In the genomic region with DNA sequence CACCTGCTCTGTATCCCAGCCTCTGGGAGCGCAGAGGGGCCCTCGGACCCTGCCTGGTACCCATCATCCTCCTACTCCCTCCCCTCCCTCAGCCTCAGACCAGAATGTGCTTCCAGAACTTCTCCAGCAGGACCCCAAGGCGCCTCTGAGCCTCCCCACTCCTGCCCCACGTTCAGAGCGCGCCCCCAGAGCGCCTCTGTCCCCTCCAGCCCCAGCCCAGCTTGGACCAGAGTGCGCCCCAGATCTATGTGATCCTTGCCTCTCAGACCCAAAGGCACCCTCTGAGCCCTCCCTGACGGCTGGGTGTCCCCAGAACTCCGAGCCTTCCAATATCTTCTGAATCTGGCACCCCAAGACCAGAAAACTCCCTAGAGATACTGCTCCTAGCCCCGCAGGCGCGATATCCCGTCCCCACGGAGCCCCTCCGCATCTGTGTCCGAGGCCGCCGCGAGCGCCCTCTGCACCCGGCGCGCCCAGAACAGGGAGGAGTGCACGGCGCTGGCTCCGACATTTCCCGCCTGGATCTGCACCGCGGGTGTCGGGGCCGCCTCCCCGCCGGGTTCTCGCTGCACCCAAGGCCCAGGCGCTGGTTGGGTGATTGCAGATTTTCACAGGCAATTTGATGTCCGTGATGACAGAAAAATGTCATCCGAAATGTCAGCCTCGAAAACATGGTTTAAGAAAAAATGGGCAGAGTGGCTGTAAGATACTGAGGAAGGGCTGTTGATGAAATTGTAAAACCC, we compare ENCODE assay signal across 20 cellular contexts. TPM values are rescaled to one million over a fixed set of nuclear protein-coding genes. Genes with fewer than 3 reads are reported as not detected.
A peak's percentile ranks its signal among the peaks of the same experiment; 100 is the strongest.
DNase-seq lines count a peak whose midpoint lies in the region; ATAC-seq and TF ChIP-seq lines count a peak whose summit lies in the region.
"Had no signal": no experiment of that assay in that cellular context is flagged by ENCODE, and none has a peak within 500 bp of the region (broad histone marks: within the 10 kb centered on the region; RNA-seq: fewer than 3 reads in every experiment).

No MANE protein-coding gene starts in this region.

- no peak for TF ChIP-seq EP300 in SK-N-SH (IDR thresholded peaks at IDR 0.05; ENCODE audit: borderline replicate concordance in 1 of 2, low read depth in 1 of 2, low read length in 1 of 2)

- H3K36me3 ChIP-seq in kidney epithelial cell (ENCODE audit: control insufficient read depth, insufficient read depth, low read length) (no peaks in the 10 kb centered on the region), SK-N-SH (replicated peaks in 1 of 2; ENCODE audit: control insufficient read depth in 1 of 2, insufficient read depth in 2 of 2, low read length in 1 of 2) (no peaks in the 10 kb centered on the region)
- H3K36me3 ChIP-seq: BE2C, ovary, Peyer's patch had no signal

- peaks cover 0 to 9% of the 10 kb centered on the region in 2 experiments; a peak in 1 of 4 replicates for H3K4me1 ChIP-seq in SK-N-SH (ENCODE audit: control insufficient read depth in 1 of 2, insufficient read depth in 2 of 2, low read depth in 1 of 2, low read length in 1 of 2)
- H3K4me1 ChIP-seq: BE2C had no signal

- POLR2A ChIA-PET in SK-N-SH (lab: Yijun Ruan, JAX): no interaction called here

- H3K9ac ChIP-seq in SK-N-SH: no peak overlapping the region

- WGBS in SK-N-SH (ENCODE audit: low lambda C conversion rate): 85% methylated on average over 38 of the region's 39 CpGs

- TF ChIP-seq CTCF in kidney epithelial cell (IDR thresholded peaks at IDR 0.05; ENCODE audit: insufficient read depth, low read length, poor library complexity, severe bottlenecking) (peak; percentile 1), retinal pigment epithelial cell (conservative IDR thresholded peaks at IDR 0.05; ENCODE audit: low read depth, low read length) (peak; percentile 4), SK-N-SH (IDR thresholded peaks at IDR 0.05) (no peak)

- H3K4me2 ChIP-seq in SK-N-SH: no peak overlapping the region

- H3K27me3 ChIP-seq in kidney epithelial cell (ENCODE audit: control insufficient read depth, insufficient read depth, low read length): peaks cover 16% of the 10 kb centered on the region
- no peaks in the 10 kb centered on the region for H3K27me3 ChIP-seq in SK-N-SH (ENCODE audit: insufficient read depth)
- H3K27me3 ChIP-seq: ovary had no signal

- no peaks in the 10 kb centered on the region for H3K79me2 ChIP-seq in SK-N-SH (ENCODE audit: insufficient read depth)

- no peaks in the 10 kb centered on the region for H4K20me1 ChIP-seq in SK-N-SH (ENCODE audit: insufficient read depth)

- H3K9me2 ChIP-seq in SK-N-SH: no peaks in the 10 kb centered on the region

- CTCF ChIA-PET in SK-N-SH (lab: Yijun Ruan, JAX): no interaction called here

- no peaks in the 10 kb centered on the region for H3K9me3 ChIP-seq in SK-N-SH
- H3K9me3 ChIP-seq: BE2C, ovary, Peyer's patch had no signal

- no peaks in the 10 kb centered on the region for H3F3A ChIP-seq in SK-N-SH (replicated peaks; ENCODE audit: insufficient read depth)

- ATAC-seq in HG02973 (IDR thresholded peaks at IDR 0.05; ENCODE audit: unreplicated experiment): no peak
- ATAC-seq: activated CD4-positive, alpha-beta T cell treated with anti-CD3 and anti-CD28 coated beads for 36 hours had no signal

- no peak overlapping the region for H2AFZ ChIP-seq in SK-N-SH (ENCODE audit: low read depth)

- TF ChIP-seq RAD21 in SK-N-SH (IDR thresholded peaks at IDR 0.05; ENCODE audit: low read length): no peak

- peak overlapping the region; percentile 16 for H3K4me3 ChIP-seq in kidney epithelial cell (ENCODE audit: low read depth, low read length)
- H3K4me3 ChIP-seq in retinal pigment epithelial cell (ENCODE audit: low read length): peak overlapping the region; percentile 27
- H3K4me3 ChIP-seq in SK-N-SH (ENCODE audit: low read depth in 2 of 2, low read length in 1 of 2): no peak overlapping the region
- H3K4me3 ChIP-seq: ovary had no signal

- no peak overlapping the region for H3K27ac ChIP-seq in SK-N-SH (ENCODE audit: low read depth in 2 of 2, low read length in 1 of 2)
- H3K27ac ChIP-seq: ovary, Peyer's patch had no signal

- DNase-seq in GM03348 (ENCODE audit: low spot score) (peak; percentile 34), ecto neural progenitor cell (ENCODE audit: low spot score) (peak; percentile 63), kidney epithelial cell (ENCODE audit: low read depth) (no peak), retinal pigment epithelial cell (ENCODE audit: low read depth) (no peak), KG1 (lab: John Stamatoyannopoulos, UW) (no peak), NCI-H526 (lab: John Stamatoyannopoulos, UW) (no peak), SK-N-SH (no peak)
- DNase-seq: activated CD4-positive, alpha-beta T cell treated with anti-CD3 and anti-CD28 coated beads for 36 hours; activated T-cell treated with anti-CD3 and anti-CD28 coated beads, Interleukin-2, amount 50 U/mL, for 24 hours; BE2C; MV-4-11; NCI-H2171 treated with DMSO at 0.1 percent for 48 hours; ovary; Peyer's patch; stimulated activated CD4-positive, alpha-beta T cell treated with anti-CD3 and anti-CD28 coated beads, Interleukin-2, amount 100 ng/mL, for 24 hours; T-helper 2 cell had no signal

TF ChIP-seq in SK-N-SH, 30 proteins besides CTCF, POLR2A, EP300 and RAD21:
- TF ChIP-seq YY1 (IDR thresholded peaks at IDR 0.05; ENCODE audit: low read depth): no peak
- no peak for TF ChIP-seq NRF1 (IDR thresholded peaks at IDR 0.05; ENCODE audit: low read depth, low read length)
- TF ChIP-seq, protein P1, sequence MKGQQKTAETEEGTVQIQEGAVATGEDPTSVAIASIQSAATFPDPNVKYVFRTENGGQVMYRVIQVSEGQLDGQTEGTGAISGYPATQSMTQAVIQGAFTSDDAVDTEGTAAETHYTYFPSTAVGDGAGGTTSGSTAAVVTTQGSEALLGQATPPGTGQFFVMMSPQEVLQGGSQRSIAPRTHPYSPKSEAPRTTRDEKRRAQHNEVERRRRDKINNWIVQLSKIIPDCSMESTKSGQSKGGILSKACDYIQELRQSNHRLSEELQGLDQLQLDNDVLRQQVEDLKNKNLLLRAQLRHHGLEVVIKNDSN (IDR thresholded peaks at IDR 0.05; ENCODE audit: borderline replicate concordance, low read depth): no peak
- no peak for TF ChIP-seq POLR2AphosphoS5 (IDR thresholded peaks at IDR 0.05; ENCODE audit: low read depth, low read length)
- no peak for TF ChIP-seq MEF2A (IDR thresholded peaks at IDR 0.05; ENCODE audit: borderline replicate concordance, low read depth)
- no peak for TF ChIP-seq EZH2phosphoT487 (IDR thresholded peaks at IDR 0.05; ENCODE audit: borderline replicate concordance, low read depth)
- TF ChIP-seq FOXJ3 (CRISPR knock-in tag; IDR thresholded peaks at IDR 0.05): no peak
- no peak for TF ChIP-seq SIN3A (IDR thresholded peaks at IDR 0.05; ENCODE audit: borderline replicate concordance, low read depth, low read length)
- no peak for TF ChIP-seq NFIC (IDR thresholded peaks at IDR 0.05; ENCODE audit: borderline replicate concordance)
- TF ChIP-seq, protein P2, sequence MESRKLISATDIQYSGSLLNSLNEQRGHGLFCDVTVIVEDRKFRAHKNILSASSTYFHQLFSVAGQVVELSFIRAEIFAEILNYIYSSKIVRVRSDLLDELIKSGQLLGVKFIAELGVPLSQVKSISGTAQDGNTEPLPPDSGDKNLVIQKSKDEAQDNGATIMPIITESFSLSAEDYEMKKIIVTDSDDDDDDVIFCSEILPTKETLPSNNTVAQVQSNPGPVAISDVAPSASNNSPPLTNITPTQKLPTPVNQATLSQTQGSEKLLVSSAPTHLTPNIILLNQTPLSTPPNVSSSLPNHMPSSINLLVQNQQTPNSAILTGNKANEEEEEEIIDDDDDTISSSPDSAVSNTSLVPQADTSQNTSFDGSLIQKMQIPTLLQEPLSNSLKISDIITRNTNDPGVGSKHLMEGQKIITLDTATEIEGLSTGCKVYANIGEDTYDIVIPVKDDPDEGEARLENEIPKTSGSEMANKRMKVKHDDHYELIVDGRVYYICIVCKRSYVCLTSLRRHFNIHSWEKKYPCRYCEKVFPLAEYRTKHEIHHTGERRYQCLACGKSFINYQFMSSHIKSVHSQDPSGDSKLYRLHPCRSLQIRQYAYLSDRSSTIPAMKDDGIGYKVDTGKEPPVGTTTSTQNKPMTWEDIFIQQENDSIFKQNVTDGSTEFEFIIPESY (IDR thresholded peaks at IDR 0.05; ENCODE audit: borderline replicate concordance, low read depth): no peak
- no peak for TF ChIP-seq ELF1 (IDR thresholded peaks at IDR 0.05)

RNA-seq across cellular contexts. Expression of gene BHMT, which starts 0.5 kb away (rescaled TPM):
- total RNA-seq in kidney epithelial cell: 0.14 and 0.88 TPM in 2 replicates
- not detected in 2 replicates for polyA plus RNA-seq in SK-N-SH (2012; rRNA removed)
- polyA plus RNA-seq in SK-N-SH (2012; cell fraction: cytosol; rRNA removed): not detected in 2 replicates
- polyA plus RNA-seq in SK-N-SH (2012; cell fraction: nucleus; rRNA removed): not detected in 2 replicates
- total RNA-seq: activated CD4-positive, alpha-beta T cell treated with anti-CD3 and anti-CD28 coated beads for 36 hours; Daoy; dermis microvascular lymphatic vessel endothelial cell; HT-29; Peyer's patch had no signal

RNA-seq across cellular contexts. Expression of gene BHMT2, which starts 42.6 kb away (rescaled TPM):
- 3.7 and 4.2 TPM in 2 replicates for total RNA-seq in kidney epithelial cell
- polyA plus RNA-seq in SK-N-SH (2012; rRNA removed): not detected in 2 replicates
- not detected in 2 replicates for polyA plus RNA-seq in SK-N-SH (2012; cell fraction: cytosol; rRNA removed)
- not detected in 2 replicates for polyA plus RNA-seq in SK-N-SH (2012; cell fraction: nucleus; rRNA removed)
- total RNA-seq: activated CD4-positive, alpha-beta T cell treated with anti-CD3 and anti-CD28 coated beads for 36 hours; HT-29 had no signal

RNA-seq across cellular contexts. Expression of gene DMGDH, which starts 42.7 kb away (rescaled TPM):
- total RNA-seq in kidney epithelial cell: 2.9 and 4.2 TPM in 2 replicates
- 0.56 and 0.70 TPM in 2 replicates for polyA plus RNA-seq in SK-N-SH (2012; rRNA removed)
- polyA plus RNA-seq in SK-N-SH (2012; cell fraction: cytosol; rRNA removed): 0.28 and 0.41 TPM in 2 replicates
- 0.79 and 1.5 TPM in 2 replicates for polyA plus RNA-seq in SK-N-SH (2012; cell fraction: nucleus; rRNA removed)
- total RNA-seq: HT-29 had no signal

Comparison
In these comparisons a context has a peak if more than half of its experiments do, and no peak if none do; other contexts are left out.
1. DNase-seq: peak in GM03348 (single experiment) and ecto neural progenitor cell (single experiment); none in kidney epithelial cell (single experiment), retinal pigment epithelial cell (single experiment), KG1 (single experiment), NCI-H526 (0 of 2) and SK-N-SH (single experiment).
2. H3K4me3 ChIP-seq: peak in kidney epithelial cell (single experiment) and retinal pigment epithelial cell (single experiment); none in SK-N-SH (0 of 2).